Comparison of ENCODE assay signal across 11 cellular contexts in genomic region chr17:142876-143784, GRCh38. TPM values are rescaled to one million over a fixed set of nuclear protein-coding genes. Genes with fewer than 3 reads are reported as not detected.
DNase-seq lines count a peak whose midpoint lies in the region; ATAC-seq, FAIRE-seq and TF ChIP-seq lines count a peak whose summit lies in the region.
"Had no signal": no experiment of that assay in that cellular context is flagged by ENCODE, and none has a peak within 500 bp of the region (broad histone marks: within the 10 kb centered on the region; RNA-seq: fewer than 3 reads in every experiment).

No MANE protein-coding gene starts in this region.

- dilution Hi-C loops in keratinocyte (cut with MboI; ENCODE audit: extremely low pct_ligation_motif_present, low sequenced_read_pairs), result no loop called here

- H3K79me2 ChIP-seq in keratinocyte (ENCODE audit: control insufficient read depth, insufficient read depth, low read length) (no peaks in the 10 kb centered on the region), smooth muscle cell (ENCODE audit: low read depth) (no peaks in the 10 kb centered on the region)

- H3K9ac ChIP-seq in keratinocyte (ENCODE audit: control insufficient read depth, extremely low read depth, insufficient read depth, low read length) (no peak overlapping the region), smooth muscle cell (ENCODE audit: low read depth) (no peak overlapping the region)

- H3K9me3 Mint-ChIP-seq in activated CD8-positive, alpha-beta T cell treated with anti-CD3 and anti-CD28 coated beads, Interleukin-2, amount 10 ng/mL, durations not matched to agents 7 days and 5 days (ENCODE audit: insufficient read depth), result no peaks in the 10 kb centered on the region
- no peaks in the 10 kb centered on the region for H3K9me3 Mint-ChIP-seq in activated CD8-positive, alpha-beta T cell treated with anti-CD3 and anti-CD28 coated beads for 36 hours

- H3K4me3 ChIP-seq in keratinocyte (ENCODE audit: control insufficient read depth in 2 of 3, extremely low read depth in 1 of 3, insufficient read depth in 2 of 3, low read depth in 1 of 3, low read length in 3 of 3), result no peak overlapping the region
- H3K4me3 ChIP-seq in smooth muscle cell, result no peak overlapping the region
- H3K4me3 ChIP-seq: ascending aorta had no signal

- H3K27ac Mint-ChIP-seq in activated CD8-positive, alpha-beta T cell treated with anti-CD3 and anti-CD28 coated beads, Interleukin-2, amount 10 ng/mL, durations not matched to agents 7 days and 5 days, result no peak overlapping the region
- H3K27ac Mint-ChIP-seq in activated CD8-positive, alpha-beta T cell treated with anti-CD3 and anti-CD28 coated beads for 36 hours, result no peak overlapping the region

- no peaks in the 10 kb centered on the region for H3K36me3 ChIP-seq in keratinocyte (ENCODE audit: control insufficient read depth in 2 of 2, extremely low read depth in 1 of 2, insufficient read depth in 2 of 2, low read length in 2 of 2)
- no peaks in the 10 kb centered on the region for H3K36me3 ChIP-seq in smooth muscle cell (ENCODE audit: low read depth)
- H3K36me3 ChIP-seq: ascending aorta had no signal

- H3F3A ChIP-seq in smooth muscle cell (ENCODE audit: low read depth), result no peaks in the 10 kb centered on the region

- peak; percentile 19 for DNase-seq in activated CD8-positive, alpha-beta T cell treated with anti-CD3 and anti-CD28 coated beads, Interleukin-2, amount 10 ng/mL, durations not matched to agents 7 days and 5 days
- DNase-seq in activated CD8-positive, alpha-beta T cell treated with anti-CD3 and anti-CD28 coated beads for 36 hours, result no peak
- DNase-seq in activated CD8-positive, alpha-beta memory T cell treated with anti-CD3 and anti-CD28 coated beads, Interleukin-2, amount 50 U/mL, for 48 hours, result peak; percentile 40
- DNase-seq in keratinocyte (ENCODE audit: low read depth, low spot score) (no peak), smooth muscle cell (lab: John Stamatoyannopoulos, UW; ENCODE audit: unreplicated experiment) (no peak), DMS53 (lab: John Stamatoyannopoulos, UW) (no peak), MV-4-11 (lab: John Stamatoyannopoulos, UW) (no peak)

- H3K9me1 ChIP-seq in keratinocyte (ENCODE audit: control insufficient read depth, extremely low read depth, insufficient read depth, low read length), result no peaks in the 10 kb centered on the region

- H2AFZ ChIP-seq in keratinocyte (ENCODE audit: control insufficient read depth, low read length) (peak overlapping the region; percentile 62), smooth muscle cell (ENCODE audit: low read depth) (no peak overlapping the region)

- H3K27me3 ChIP-seq in keratinocyte (ENCODE audit: control insufficient read depth, extremely low read depth, insufficient read depth, low read length) (no peaks in the 10 kb centered on the region), smooth muscle cell (ENCODE audit: low read depth) (peaks cover 10% of the 10 kb centered on the region)
- H3K27me3 ChIP-seq: ascending aorta had no signal

- H3K27ac ChIP-seq in keratinocyte (ENCODE audit: control insufficient read depth, insufficient read depth, low read length), result no peak overlapping the region
- H3K27ac ChIP-seq in smooth muscle cell (ENCODE audit: low read depth), result no peak overlapping the region
- H3K27ac ChIP-seq: ascending aorta had no signal

- POLR2A ChIA-PET in activated CD8-positive, alpha-beta T cell treated with anti-CD3 and anti-CD28 coated beads, Interleukin-2, amount 10 ng/mL, durations not matched to agents 7 days and 5 days (lab: Charles Lee), result no interaction called here
- POLR2A ChIA-PET in activated CD8-positive, alpha-beta T cell treated with anti-CD3 and anti-CD28 coated beads for 36 hours (lab: Charles Lee), result no interaction called here

- H3K9me3 ChIP-seq in keratinocyte (ENCODE audit: control insufficient read depth, low read depth, low read length), result no peaks in the 10 kb centered on the region
- no peaks in the 10 kb centered on the region for H3K9me3 ChIP-seq in smooth muscle cell (replicated peaks; ENCODE audit: low read depth)
- H3K9me3 ChIP-seq: ascending aorta had no signal

- intact Hi-C loops in activated CD8-positive, alpha-beta T cell treated with anti-CD3 and anti-CD28 coated beads for 36 hours (cut with micrococcal nuclease), result loop anchor here (5.0 kb wide), 1 partner anchor 244 kb away; no protein-coding TSS in a partner anchor

- H3K4me2 ChIP-seq in keratinocyte (ENCODE audit: control insufficient read depth, extremely low read depth, insufficient read depth, low read depth, low read length) (no peak overlapping the region), smooth muscle cell (peak overlapping the region; percentile 77)

- no peak for TF ChIP-seq CTCF in activated CD8-positive, alpha-beta T cell treated with anti-CD3 and anti-CD28 coated beads for 36 hours (IDR thresholded peaks at IDR 0.05)
- TF ChIP-seq CTCF in keratinocyte (optimal IDR thresholded peaks at IDR 0.05 in 1 of 3, IDR thresholded peaks at IDR 0.05 in 1 of 3, conservative IDR thresholded peaks at IDR 0.05 in 1 of 3; ENCODE audit: extremely low read depth in 1 of 3, insufficient read depth in 2 of 3, low read length in 3 of 3) (no peak), smooth muscle cell (IDR thresholded peaks at IDR 0.05; ENCODE audit: borderline replicate concordance, insufficient read depth, poor library complexity, severe bottlenecking) (no peak)

- H3K36me3 Mint-ChIP-seq in activated CD8-positive, alpha-beta T cell treated with anti-CD3 and anti-CD28 coated beads, Interleukin-2, amount 10 ng/mL, durations not matched to agents 7 days and 5 days (ENCODE audit: low read depth), result no peaks in the 10 kb centered on the region
- no peaks in the 10 kb centered on the region for H3K36me3 Mint-ChIP-seq in activated CD8-positive, alpha-beta T cell treated with anti-CD3 and anti-CD28 coated beads for 36 hours (ENCODE audit: low read depth)

- no peak for FAIRE-seq in keratinocyte (lab: Jason Lieb, UNC)

- no peak for ATAC-seq in activated CD8-positive, alpha-beta T cell treated with anti-CD3 and anti-CD28 coated beads, Interleukin-2, amount 10 ng/mL, durations not matched to agents 7 days and 5 days
- no peak for ATAC-seq in activated CD8-positive, alpha-beta T cell treated with anti-CD3 and anti-CD28 coated beads for 36 hours
- no peak for ATAC-seq in GM18858 (IDR thresholded peaks at IDR 0.05; ENCODE audit: unreplicated experiment)

- H4K20me1 ChIP-seq in keratinocyte (ENCODE audit: control insufficient read depth, extremely low read depth, insufficient read depth, low read length), result no peaks in the 10 kb centered on the region
- no peaks in the 10 kb centered on the region for H4K20me1 ChIP-seq in smooth muscle cell (ENCODE audit: low read depth)

- WGBS in smooth muscle cell (ENCODE audit: low lambda C conversion rate), result 84% methylated on average over 23 of the region's 23 CpGs

- no peaks in the 10 kb centered on the region for H3K4me1 Mint-ChIP-seq in activated CD8-positive, alpha-beta T cell treated with anti-CD3 and anti-CD28 coated beads, Interleukin-2, amount 10 ng/mL, durations not matched to agents 7 days and 5 days (ENCODE audit: low read depth)
- H3K4me1 Mint-ChIP-seq in activated CD8-positive, alpha-beta T cell treated with anti-CD3 and anti-CD28 coated beads for 36 hours (ENCODE audit: low read depth), result peaks cover 2% of the 10 kb centered on the region

- no peak overlapping the region for H3K4me3 Mint-ChIP-seq in activated CD8-positive, alpha-beta T cell treated with anti-CD3 and anti-CD28 coated beads, Interleukin-2, amount 10 ng/mL, durations not matched to agents 7 days and 5 days
- H3K4me3 Mint-ChIP-seq in activated CD8-positive, alpha-beta T cell treated with anti-CD3 and anti-CD28 coated beads for 36 hours, result no peak overlapping the region

- H3K4me1 ChIP-seq in keratinocyte (ENCODE audit: control insufficient read depth, extremely low read depth, insufficient read depth, low read length) (no peaks in the 10 kb centered on the region), smooth muscle cell (ENCODE audit: low read depth) (no peaks in the 10 kb centered on the region)
- H3K4me1 ChIP-seq: ascending aorta had no signal

- H3K27me3 Mint-ChIP-seq in activated CD8-positive, alpha-beta T cell treated with anti-CD3 and anti-CD28 coated beads, Interleukin-2, amount 10 ng/mL, durations not matched to agents 7 days and 5 days (ENCODE audit: low read depth), result peaks cover 2% of the 10 kb centered on the region
- H3K27me3 Mint-ChIP-seq in activated CD8-positive, alpha-beta T cell treated with anti-CD3 and anti-CD28 coated beads for 36 hours, result peaks cover 4% of the 10 kb centered on the region

- CTCF ChIA-PET in activated CD8-positive, alpha-beta T cell treated with anti-CD3 and anti-CD28 coated beads, Interleukin-2, amount 10 ng/mL, durations not matched to agents 7 days and 5 days (lab: Charles Lee), result no interaction called here
- CTCF ChIA-PET in activated CD8-positive, alpha-beta T cell treated with anti-CD3 and anti-CD28 coated beads for 36 hours (lab: Charles Lee), result interaction anchor here (2.5 kb wide), 1 partner anchor 243 kb away, joined by 12 read pairs; no protein-coding TSS in a partner anchor

RNA-seq across cellular contexts. Expression of gene SCGB1C2, which starts 5.8 kb away (rescaled TPM):
- not detected for total RNA-seq in activated CD8-positive, alpha-beta T cell treated with anti-CD3 and anti-CD28 coated beads, Interleukin-2, amount 10 ng/mL, durations not matched to agents 7 days and 5 days
- not detected for total RNA-seq in activated CD8-positive, alpha-beta T cell treated with anti-CD3 and anti-CD28 coated beads for 36 hours
- not detected in 3 replicates for polyA plus RNA-seq in keratinocyte
- not detected for polyA plus RNA-seq in keratinocyte (2011; ENCODE audit: low read depth)
- polyA plus RNA-seq in keratinocyte (2011; cell fraction: cytosol; rRNA removed), result not detected in 2 replicates
- not detected in 2 replicates for polyA plus RNA-seq in keratinocyte (2011; cell fraction: nucleus; rRNA removed)
- not detected in 2 replicates for polyA plus RNA-seq in keratinocyte (2012; ENCODE audit: low replicate concordance)
- polyA minus RNA-seq in keratinocyte, result not detected in 3 replicates
- polyA minus RNA-seq in keratinocyte (2011; cell fraction: cytosol; rRNA and poly(A)+ RNA removed), result not detected
- not detected in 2 replicates for polyA minus RNA-seq in keratinocyte (2011; cell fraction: nucleus; rRNA and poly(A)+ RNA removed)
- total RNA-seq in smooth muscle cell, result not detected in 2 replicates
- polyA plus RNA-seq in smooth muscle cell, result not detected in 2 replicates
- total RNA-seq: ascending aorta, dermis microvascular lymphatic vessel endothelial cell, lung microvascular endothelial cell had no signal

RNA-seq across cellular contexts. Expression of gene DOC2B, which starts 38.3 kb away (rescaled TPM):
- not detected for total RNA-seq in activated CD8-positive, alpha-beta T cell treated with anti-CD3 and anti-CD28 coated beads, Interleukin-2, amount 10 ng/mL, durations not matched to agents 7 days and 5 days
- not detected for total RNA-seq in activated CD8-positive, alpha-beta T cell treated with anti-CD3 and anti-CD28 coated beads for 36 hours
- polyA plus RNA-seq in keratinocyte (not detected in 3 replicates), smooth muscle cell (0.24 and 0.48 TPM in 2 replicates)
- polyA plus RNA-seq in keratinocyte (2011; ENCODE audit: low read depth), result not detected
- polyA plus RNA-seq in keratinocyte (2011; cell fraction: cytosol; rRNA removed), result 0.01 TPM in 1 of 2 replicates, not detected in the other
- not detected in 2 replicates for polyA plus RNA-seq in keratinocyte (2011; cell fraction: nucleus; rRNA removed)
- polyA plus RNA-seq in keratinocyte (2012; ENCODE audit: low replicate concordance), result not detected in 2 replicates
- polyA minus RNA-seq in keratinocyte, result not detected in 3 replicates
- polyA minus RNA-seq in keratinocyte (2011; cell fraction: cytosol; rRNA and poly(A)+ RNA removed), result not detected
- not detected in 2 replicates for polyA minus RNA-seq in keratinocyte (2011; cell fraction: nucleus; rRNA and poly(A)+ RNA removed)
- 0.27 TPM in 2 replicates for total RNA-seq in smooth muscle cell

Comparison
In these comparisons a context has a peak if more than half of its experiments do, and no peak if none do; other contexts are left out.
1. DNase-seq: peak in activated CD8-positive, alpha-beta T cell treated with anti-CD3 and anti-CD28 coated beads, Interleukin-2, amount 10 ng/mL, durations not matched to agents 7 days and 5 days (single experiment) and activated CD8-positive, alpha-beta memory T cell treated with anti-CD3 and anti-CD28 coated beads, Interleukin-2, amount 50 U/mL, for 48 hours (single experiment); none in activated CD8-positive, alpha-beta T cell treated with anti-CD3 and anti-CD28 coated beads for 36 hours (single experiment), keratinocyte (single experiment), smooth muscle cell (single experiment), DMS53 (single experiment) and MV-4-11 (single experiment).